ENCODE assay signal across 24 cellular contexts in genomic region chr3:13827256-13827655, GRCh38. TPM values are rescaled to one million over a fixed set of nuclear protein-coding genes. Genes with fewer than 3 reads are reported as not detected.
DNase-seq lines count a peak whose midpoint lies in the region; ATAC-seq, FAIRE-seq and TF ChIP-seq lines count a peak whose summit lies in the region.
"Had no signal": no experiment of that assay in that cellular context is flagged by ENCODE, and none has a peak within 500 bp of the region (broad histone marks: within the 10 kb centered on the region; RNA-seq: fewer than 3 reads in every experiment).

No MANE protein-coding gene starts in this region.

- DNase-seq in RWPE1 (ENCODE audit: low spot score) (no peak), foreskin keratinocyte (no peak), osteoblast (ENCODE audit: insufficient read length, low spot score, missing footprints) (peak; percentile 56), GM10266 (ENCODE audit: extremely low spot score) (no peak), GM12891 (ENCODE audit: insufficient read length, low spot score) (no peak)
- no peak for DNase-seq in activated naive CD4-positive, alpha-beta T cell treated with Interleukin-2 at 50 U/mL for 16 hours
- no peak for DNase-seq in activated CD8-positive, alpha-beta memory T cell treated with anti-CD3 and anti-CD28 coated beads, Interleukin-2, amount 50 U/mL, for 4 hours
- DNase-seq: Caco-2; CD4-positive, CD25-positive, alpha-beta regulatory T cell; DND-41; IMR-90; NCI-H1694; NCI-H2081; NCI-H2171; NCI-H345; NCI-H524; NCI-H82; Peyer's patch; SHP77; SK-N-SH had no signal

- H3K4me1 ChIP-seq in foreskin keratinocyte: peaks cover 46% of the 10 kb centered on the region
- H3K4me1 ChIP-seq in osteoblast (ENCODE audit: insufficient read depth, low read length): no peaks in the 10 kb centered on the region
- H3K4me1 ChIP-seq: Peyer's patch had no signal

- TF ChIP-seq CTCF in RWPE1 (conservative IDR thresholded peaks at IDR 0.05; ENCODE audit: low read depth) (no peak), foreskin keratinocyte (conservative IDR thresholded peaks at IDR 0.05) (no peak), osteoblast (IDR thresholded peaks at IDR 0.05; ENCODE audit: extremely low read depth, low read depth, low read length) (no peak), GM10266 (IDR thresholded peaks at IDR 0.05; ENCODE audit: control insufficient read depth, insufficient read depth, low read depth, missing control alignments) (no peak)

- no peak overlapping the region for H2AFZ ChIP-seq in osteoblast (ENCODE audit: low read length)

- no peaks in the 10 kb centered on the region for H4K20me1 ChIP-seq in osteoblast (ENCODE audit: insufficient read depth, low read length)

- ATAC-seq in foreskin keratinocyte: no peak
- ATAC-seq: HCT116 had no signal

- H3K27me3 ChIP-seq in foreskin keratinocyte (no peaks in the 10 kb centered on the region), osteoblast (ENCODE audit: insufficient read depth, low read length) (no peaks in the 10 kb centered on the region)
- H3K27me3 ChIP-seq: Peyer's patch had no signal

- no peak for FAIRE-seq in GM12891 (lab: Jason Lieb, UNC)
- FAIRE-seq: GM19239, H1 had no signal

- no peaks in the 10 kb centered on the region for H3K36me3 ChIP-seq in osteoblast (ENCODE audit: insufficient read depth, low read length)
- H3K36me3 ChIP-seq: Peyer's patch had no signal

- CTCF ChIA-PET in RWPE1 (lab: Yijun Ruan, JAX): interaction anchor here (1.5 kb wide), 1 partner anchor 23 kb away, joined by 3 read pairs; no protein-coding TSS in a partner anchor

- no peak overlapping the region for H3K4me3 ChIP-seq in osteoblast (ENCODE audit: insufficient read depth, low read length)
- H3K4me3 ChIP-seq: Peyer's patch had no signal

- no peaks in the 10 kb centered on the region for H3K79me2 ChIP-seq in osteoblast (ENCODE audit: insufficient read depth, low read length)

- H3K9me3 ChIP-seq in osteoblast (ENCODE audit: low read depth, low read length): no peaks in the 10 kb centered on the region
- H3K9me3 ChIP-seq: Caco-2, SK-N-SH had no signal

- no peak for TF ChIP-seq POLR2A in GM12891 (IDR thresholded peaks at IDR 0.05; ENCODE audit: low read depth, low read length)

- H3K4me2 ChIP-seq in osteoblast (ENCODE audit: insufficient read depth, low read length): no peak overlapping the region
- H3K4me2 ChIP-seq: SK-N-SH had no signal

- POLR2A ChIA-PET in RWPE1 (lab: Yijun Ruan, JAX; ENCODE audit: low non-redundant PET): no interaction called here

- H3K27ac ChIP-seq in RWPE1: peak overlapping the region; percentile 85
- peak overlapping the region; percentile 28 for H3K27ac ChIP-seq in foreskin keratinocyte
- no peak overlapping the region for H3K27ac ChIP-seq in osteoblast (ENCODE audit: low read depth, low read length)
- H3K27ac ChIP-seq: Peyer's patch had no signal

TF ChIP-seq in GM12891, 5 proteins besides CTCF, POLR2A, EP300 and RAD21:
- no peak for TF ChIP-seq POLR2AphosphoS5 (IDR thresholded peaks at IDR 0.05; ENCODE audit: low read depth, low read length)
- TF ChIP-seq POU2F2 (IDR thresholded peaks at IDR 0.05; ENCODE audit: low read depth, low read length): no peak
- no peak for TF ChIP-seq PAX5 (IDR thresholded peaks at IDR 0.05; ENCODE audit: insufficient read depth, low read length, severe bottlenecking)
- no peak for TF ChIP-seq TAF1 (IDR thresholded peaks at IDR 0.05; ENCODE audit: low read depth, low read length)
- no peak for TF ChIP-seq SPI1 (IDR thresholded peaks at IDR 0.05; ENCODE audit: low read depth, low read length)
TF ChIP-seq in GM12891: peak in this region for 0.

RNA-seq across cellular contexts. Expression of gene WNT7A, which starts 52.6 kb away (rescaled TPM):
- total RNA-seq in foreskin keratinocyte (48.2 and 65.5 TPM in 2 replicates), osteoblast (not detected in 2 replicates)
- polyA plus RNA-seq in foreskin keratinocyte: 42.2 and 54.1 TPM in 2 replicates
- polyA plus RNA-seq in GM12891 (2012; ENCODE audit: low read depth, missing spikeins): not detected
- total RNA-seq: H1, IMR-90, Peyer's patch had no signal
- polyA plus RNA-seq: BJ, IMR-90, SK-N-SH had no signal

Comparison
In these comparisons a context has a peak if more than half of its experiments do, and no peak if none do; other contexts are left out.
1. RNA of gene WNT7A, which starts 52.6 kb away (total RNA-seq): 48.2 to 65.5 TPM in foreskin keratinocyte; not detected in osteoblast; every median in the first group is over 10 times any median in the second.